In the genomic region with DNA sequence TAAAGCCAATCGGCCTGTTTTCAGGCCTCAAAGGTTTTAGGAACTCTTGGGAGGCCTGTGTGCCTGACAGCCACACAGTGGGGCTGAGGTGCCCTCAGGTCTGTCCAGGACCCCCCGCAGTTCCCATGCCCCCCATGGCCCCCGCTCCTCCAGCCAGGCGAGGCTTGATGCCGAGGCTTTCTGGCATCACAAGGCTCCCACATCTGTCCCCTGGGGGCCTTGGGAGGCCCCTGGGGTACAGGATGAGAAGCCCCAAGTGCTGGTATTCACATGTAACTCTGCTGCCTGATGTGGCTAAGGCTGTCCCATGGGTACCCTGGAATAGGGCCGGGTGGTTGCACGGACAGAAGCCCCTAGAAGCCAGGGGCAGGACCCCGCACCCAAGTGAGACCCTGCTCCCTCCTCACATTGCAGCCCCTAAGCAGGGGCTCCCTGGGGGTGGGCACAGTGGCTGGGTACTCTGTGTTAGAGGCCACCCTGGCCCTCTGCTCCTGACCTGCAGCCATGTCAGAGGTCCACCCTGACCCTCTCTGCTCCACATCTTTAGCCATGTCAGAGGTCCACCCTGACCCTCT, we compare ENCODE assay signal across 2 cellular contexts.
TF ChIP-seq lines count a peak whose summit lies in the region.

No MANE protein-coding gene starts in this region.

TF ChIP-seq in GM12878, 131 proteins besides CTCF, POLR2A, EP300 and RAD21 (continues in another document):
- TF ChIP-seq POLR2AphosphoS2 (IDR thresholded peaks at IDR 0.05; ENCODE audit: low read depth, low read length) (no peak), ZNF687 (IDR thresholded peaks at IDR 0.05) (peak; percentile 44; the same call in 1 of the 2 replicates), HDAC6 (IDR thresholded peaks at IDR 0.05; ENCODE audit: unreplicated experiment) (no peak), NFIC (IDR thresholded peaks at IDR 0.05; ENCODE audit: low read depth, low read length) (no peak), RB1 (IDR thresholded peaks at IDR 0.05; ENCODE audit: borderline replicate concordance) (peak; percentile 78; the same call in 1 of the 2 replicates), KLF5 (IDR thresholded peaks at IDR 0.05; ENCODE audit: partially characterized antibody) (no peak), CBX3 (IDR thresholded peaks at IDR 0.05; ENCODE audit: borderline replicate concordance, low read depth) (no peak), ATF7 (IDR thresholded peaks at IDR 0.05; ENCODE audit: low read depth) (no peak), BRCA1 (IDR thresholded peaks at IDR 0.05; ENCODE audit: low read depth, low read length) (no peak), DPF2 (IDR thresholded peaks at IDR 0.05) (no peak), NR2F1 (conservative IDR thresholded peaks at IDR 0.05) (peak; percentile 57), MEF2A (IDR thresholded peaks at IDR 0.05; ENCODE audit: insufficient read depth, low read depth, low read length) (no peak), NBN (IDR thresholded peaks at IDR 0.05) (no peak), BCL11A (IDR thresholded peaks at IDR 0.05; ENCODE audit: low read depth, low read length) (0 out of 2 replicates have a peak, but pooled peaks have one; percentile 23), CBFB (IDR thresholded peaks at IDR 0.05; ENCODE audit: low read depth) (0 out of 2 replicates have a peak, but pooled peaks have one; percentile 24), YBX1 (IDR thresholded peaks at IDR 0.05) (peak; percentile 85), E4F1 (IDR thresholded peaks at IDR 0.05; ENCODE audit: borderline replicate concordance, partially characterized antibody) (no peak), NFXL1 (IDR thresholded peaks at IDR 0.05; ENCODE audit: borderline replicate concordance) (no peak)
- TF ChIP-seq, protein P1, sequence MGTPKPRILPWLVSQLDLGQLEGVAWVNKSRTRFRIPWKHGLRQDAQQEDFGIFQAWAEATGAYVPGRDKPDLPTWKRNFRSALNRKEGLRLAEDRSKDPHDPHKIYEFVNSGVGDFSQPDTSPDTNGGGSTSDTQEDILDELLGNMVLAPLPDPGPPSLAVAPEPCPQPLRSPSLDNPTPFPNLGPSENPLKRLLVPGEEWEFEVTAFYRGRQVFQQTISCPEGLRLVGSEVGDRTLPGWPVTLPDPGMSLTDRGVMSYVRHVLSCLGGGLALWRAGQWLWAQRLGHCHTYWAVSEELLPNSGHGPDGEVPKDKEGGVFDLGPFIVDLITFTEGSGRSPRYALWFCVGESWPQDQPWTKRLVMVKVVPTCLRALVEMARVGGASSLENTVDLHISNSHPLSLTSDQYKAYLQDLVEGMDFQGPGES (IDR thresholded peaks at IDR 0.05): no peak
- TF ChIP-seq, protein P2, sequence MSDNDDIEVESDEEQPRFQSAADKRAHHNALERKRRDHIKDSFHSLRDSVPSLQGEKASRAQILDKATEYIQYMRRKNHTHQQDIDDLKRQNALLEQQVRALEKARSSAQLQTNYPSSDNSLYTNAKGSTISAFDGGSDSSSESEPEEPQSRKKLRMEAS (IDR thresholded peaks at IDR 0.05; ENCODE audit: low read depth, low read length): no peak; the same call in 1 of the 2 replicates

TF ChIP-seq in SK-N-SH, 30 proteins besides CTCF, POLR2A, EP300 and RAD21:
- TF ChIP-seq RFX5 (IDR thresholded peaks at IDR 0.05; ENCODE audit: low read length): no peak
- TF ChIP-seq, protein P2 (IDR thresholded peaks at IDR 0.05; ENCODE audit: low read depth): no peak
- no peak for TF ChIP-seq REST (IDR thresholded peaks at IDR 0.05; ENCODE audit: low read depth, low read length)
- no peak for TF ChIP-seq EZH2phosphoT487 (IDR thresholded peaks at IDR 0.05; ENCODE audit: borderline replicate concordance, low read depth)
TF ChIP-seq in SK-N-SH: peak in this region for 0.
